In genomic region chr21:26405735-26406361, GRCh38 we compare ENCODE assay signal across 9 cellular contexts.
DNase-seq lines count a peak whose midpoint lies in the region; ATAC-seq and TF ChIP-seq lines count a peak whose summit lies in the region.
"Had no signal": no experiment of that assay in that cellular context is flagged by ENCODE, and none has a peak within 500 bp of the region (broad histone marks: within the 10 kb centered on the region; RNA-seq: fewer than 3 reads in every experiment).

No MANE protein-coding gene starts in this region.

- TF ChIP-seq POLR2A in transverse colon (IDR thresholded peaks at IDR 0.05), result no peak

- DNase-seq in DND-41 (peak; percentile 57), kidney glomerular epithelial cell (lab: John Stamatoyannopoulos, UW) (peak; percentile 46), transverse colon (no peak), H7 (no peak)
- peak; percentile 18 to 22 for DNase-seq in activated T-cell treated with anti-CD3 and anti-CD28 coated beads, Interleukin-2, amount 50 U/mL, for 48 hours

- no peak for TF ChIP-seq EP300 in transverse colon (IDR thresholded peaks at IDR 0.05; ENCODE audit: low read depth)

- peak overlapping the region in 1 of 2 experiments; percentile 45; a peak in 2 of 4 replicates for H3K4me3 ChIP-seq in DND-41 (ENCODE audit: low read depth in 1 of 2, low read length in 2 of 2)
- H3K4me3 ChIP-seq in transverse colon, result no peak overlapping the region
- no peak overlapping the region for H3K4me3 ChIP-seq in H7 (ENCODE audit: insufficient read depth, low read depth, low read length)
- H3K4me3 ChIP-seq: mucosa of descending colon had no signal

- in situ Hi-C loops in transverse colon (cut with MboI; ENCODE audit: low pct_ligation_motif_present in 1 of 4, low pct_unique_long_range_greater_than_20kb in 1 of 4, low sequenced_read_pairs in 3 of 4), result no loop called here

- intact Hi-C loops in transverse colon (cut with DNase I; ENCODE audit: low total_unique reads), result no loop called here

- no peaks in the 10 kb centered on the region for H3K9me3 ChIP-seq in DND-41 (ENCODE audit: insufficient read depth, low read length, severe bottlenecking)
- H3K9me3 ChIP-seq in transverse colon, result no peaks in the 10 kb centered on the region
- H3K9me3 ChIP-seq: mucosa of descending colon had no signal

- WGBS in transverse colon (ENCODE audit: low coverage in 1 of 2), 2 donors, result 61% methylated on average over 9 of the region's 9 CpGs; no CpG with 5 or more reads in 1 of the 2 donors

- ATAC-seq in DND-41 (ENCODE audit: insufficient read depth, low read depth) (peak; percentile 86), HG03060 (IDR thresholded peaks at IDR 0.05; ENCODE audit: low read depth, unreplicated experiment) (peak; percentile 68), HG03571 (IDR thresholded peaks at IDR 0.05; ENCODE audit: unreplicated experiment) (no peak), HG03342 (IDR thresholded peaks at IDR 0.05; ENCODE audit: unreplicated experiment) (no peak)
- ATAC-seq: mucosa of descending colon had no signal

- peak overlapping the region; percentile 68 for H2AFZ ChIP-seq in DND-41 (ENCODE audit: low read depth, low read length)

- H3K27me3 ChIP-seq in DND-41 (ENCODE audit: insufficient read depth, low read length, poor library complexity) (no peaks in the 10 kb centered on the region), transverse colon (no peaks in the 10 kb centered on the region), H7 (ENCODE audit: control insufficient read depth, insufficient read depth, low read length) (no peaks in the 10 kb centered on the region)

- H3K9ac ChIP-seq in DND-41 (ENCODE audit: low read depth, low read length), result peak overlapping the region; percentile 26

- TF ChIP-seq CTCF in DND-41 (IDR thresholded peaks at IDR 0.05; ENCODE audit: borderline replicate concordance, extremely low read depth, low read length, poor library complexity, severe bottlenecking) (no peak), transverse colon (IDR thresholded peaks at IDR 0.05) (no peak)

- no peaks in the 10 kb centered on the region for H4K20me1 ChIP-seq in DND-41 (ENCODE audit: insufficient read depth, low read length)

- peaks cover 26% of the 10 kb centered on the region for H3K4me1 ChIP-seq in DND-41 (ENCODE audit: insufficient read depth, low read length)
- H3K4me1 ChIP-seq in transverse colon, result no peaks in the 10 kb centered on the region

- H3K4me2 ChIP-seq in DND-41 (ENCODE audit: insufficient read depth, low read length), result peak overlapping the region; percentile 64

- H3K36me3 ChIP-seq in DND-41 (ENCODE audit: insufficient read depth, low read length), result no peaks in the 10 kb centered on the region
- H3K36me3 ChIP-seq in transverse colon, result no peaks in the 10 kb centered on the region
- no peaks in the 10 kb centered on the region for H3K36me3 ChIP-seq in H7 (replicated peaks; ENCODE audit: control insufficient read depth, insufficient read depth, low read length)

- H3K79me2 ChIP-seq in DND-41 (ENCODE audit: insufficient read depth, low read length), result no peaks in the 10 kb centered on the region

- H3K27ac ChIP-seq in DND-41 (ENCODE audit: low read length) (peak overlapping the region; percentile 66), transverse colon (no peak overlapping the region)

Comparison
In these comparisons a context has a peak if more than half of its experiments do, and no peak if none do; other contexts are left out.
1. ATAC-seq: peak in DND-41 (single experiment) and HG03060 (single experiment); none in HG03571 (single experiment) and HG03342 (single experiment).
2. DNase-seq: peak in DND-41 (single experiment), activated T-cell treated with anti-CD3 and anti-CD28 coated beads, Interleukin-2, amount 50 U/mL, for 48 hours (2 of 2) and kidney glomerular epithelial cell (single experiment); none in transverse colon (single experiment) and H7 (single experiment).